1 cellular context compared by ENCODE assay signal in genomic region chr10:24722676-24723385, GRCh38.
A peak's percentile ranks its signal among the peaks of the same experiment; 100 is the strongest.
TF ChIP-seq lines count a peak whose summit lies in the region.

No MANE protein-coding gene starts in this region.

TF ChIP-seq in HepG2, 621 proteins besides CTCF, POLR2A, EP300 and RAD21 (continued from another document and continues in another):
- TF ChIP-seq MAZ (IDR thresholded peaks at IDR 0.05; ENCODE audit: borderline replicate concordance, low read depth, low read length), result peak; percentile 45; the same call in 1 of the 2 replicates
- peak; percentile 55; the same call in 1 of the 2 replicates for TF ChIP-seq MAZ (CRISPR knock-in tag; IDR thresholded peaks at IDR 0.05; ENCODE audit: low read depth)
- TF ChIP-seq ASH2L (IDR thresholded peaks at IDR 0.05; ENCODE audit: insufficient read length, low read depth, low read length), result peak; percentile 77
- TF ChIP-seq, protein P1, sequence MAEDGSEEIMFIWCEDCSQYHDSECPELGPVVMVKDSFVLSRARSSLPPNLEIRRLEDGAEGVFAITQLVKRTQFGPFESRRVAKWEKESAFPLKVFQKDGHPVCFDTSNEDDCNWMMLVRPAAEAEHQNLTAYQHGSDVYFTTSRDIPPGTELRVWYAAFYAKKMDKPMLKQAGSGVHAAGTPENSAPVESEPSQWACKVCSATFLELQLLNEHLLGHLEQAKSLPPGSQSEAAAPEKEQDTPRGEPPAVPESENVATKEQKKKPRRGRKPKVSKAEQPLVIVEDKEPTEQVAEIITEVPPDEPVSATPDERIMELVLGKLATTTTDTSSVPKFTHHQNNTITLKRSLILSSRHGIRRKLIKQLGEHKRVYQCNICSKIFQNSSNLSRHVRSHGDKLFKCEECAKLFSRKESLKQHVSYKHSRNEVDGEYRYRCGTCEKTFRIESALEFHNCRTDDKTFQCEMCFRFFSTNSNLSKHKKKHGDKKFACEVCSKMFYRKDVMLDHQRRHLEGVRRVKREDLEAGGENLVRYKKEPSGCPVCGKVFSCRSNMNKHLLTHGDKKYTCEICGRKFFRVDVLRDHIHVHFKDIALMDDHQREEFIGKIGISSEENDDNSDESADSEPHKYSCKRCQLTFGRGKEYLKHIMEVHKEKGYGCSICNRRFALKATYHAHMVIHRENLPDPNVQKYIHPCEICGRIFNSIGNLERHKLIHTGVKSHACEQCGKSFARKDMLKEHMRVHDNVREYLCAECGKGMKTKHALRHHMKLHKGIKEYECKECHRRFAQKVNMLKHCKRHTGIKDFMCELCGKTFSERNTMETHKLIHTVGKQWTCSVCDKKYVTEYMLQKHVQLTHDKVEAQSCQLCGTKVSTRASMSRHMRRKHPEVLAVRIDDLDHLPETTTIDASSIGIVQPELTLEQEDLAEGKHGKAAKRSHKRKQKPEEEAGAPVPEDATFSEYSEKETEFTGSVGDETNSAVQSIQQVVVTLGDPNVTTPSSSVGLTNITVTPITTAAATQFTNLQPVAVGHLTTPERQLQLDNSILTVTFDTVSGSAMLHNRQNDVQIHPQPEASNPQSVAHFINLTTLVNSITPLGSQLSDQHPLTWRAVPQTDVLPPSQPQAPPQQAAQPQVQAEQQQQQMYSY (CRISPR knock-in tag; IDR thresholded peaks at IDR 0.05), result peak; percentile 29; the same call in 1 of the 2 replicates
- no peak for TF ChIP-seq ZNF75D (CRISPR knock-in tag; IDR thresholded peaks at IDR 0.05; ENCODE audit: borderline replicate concordance)
- TF ChIP-seq, protein P2, sequence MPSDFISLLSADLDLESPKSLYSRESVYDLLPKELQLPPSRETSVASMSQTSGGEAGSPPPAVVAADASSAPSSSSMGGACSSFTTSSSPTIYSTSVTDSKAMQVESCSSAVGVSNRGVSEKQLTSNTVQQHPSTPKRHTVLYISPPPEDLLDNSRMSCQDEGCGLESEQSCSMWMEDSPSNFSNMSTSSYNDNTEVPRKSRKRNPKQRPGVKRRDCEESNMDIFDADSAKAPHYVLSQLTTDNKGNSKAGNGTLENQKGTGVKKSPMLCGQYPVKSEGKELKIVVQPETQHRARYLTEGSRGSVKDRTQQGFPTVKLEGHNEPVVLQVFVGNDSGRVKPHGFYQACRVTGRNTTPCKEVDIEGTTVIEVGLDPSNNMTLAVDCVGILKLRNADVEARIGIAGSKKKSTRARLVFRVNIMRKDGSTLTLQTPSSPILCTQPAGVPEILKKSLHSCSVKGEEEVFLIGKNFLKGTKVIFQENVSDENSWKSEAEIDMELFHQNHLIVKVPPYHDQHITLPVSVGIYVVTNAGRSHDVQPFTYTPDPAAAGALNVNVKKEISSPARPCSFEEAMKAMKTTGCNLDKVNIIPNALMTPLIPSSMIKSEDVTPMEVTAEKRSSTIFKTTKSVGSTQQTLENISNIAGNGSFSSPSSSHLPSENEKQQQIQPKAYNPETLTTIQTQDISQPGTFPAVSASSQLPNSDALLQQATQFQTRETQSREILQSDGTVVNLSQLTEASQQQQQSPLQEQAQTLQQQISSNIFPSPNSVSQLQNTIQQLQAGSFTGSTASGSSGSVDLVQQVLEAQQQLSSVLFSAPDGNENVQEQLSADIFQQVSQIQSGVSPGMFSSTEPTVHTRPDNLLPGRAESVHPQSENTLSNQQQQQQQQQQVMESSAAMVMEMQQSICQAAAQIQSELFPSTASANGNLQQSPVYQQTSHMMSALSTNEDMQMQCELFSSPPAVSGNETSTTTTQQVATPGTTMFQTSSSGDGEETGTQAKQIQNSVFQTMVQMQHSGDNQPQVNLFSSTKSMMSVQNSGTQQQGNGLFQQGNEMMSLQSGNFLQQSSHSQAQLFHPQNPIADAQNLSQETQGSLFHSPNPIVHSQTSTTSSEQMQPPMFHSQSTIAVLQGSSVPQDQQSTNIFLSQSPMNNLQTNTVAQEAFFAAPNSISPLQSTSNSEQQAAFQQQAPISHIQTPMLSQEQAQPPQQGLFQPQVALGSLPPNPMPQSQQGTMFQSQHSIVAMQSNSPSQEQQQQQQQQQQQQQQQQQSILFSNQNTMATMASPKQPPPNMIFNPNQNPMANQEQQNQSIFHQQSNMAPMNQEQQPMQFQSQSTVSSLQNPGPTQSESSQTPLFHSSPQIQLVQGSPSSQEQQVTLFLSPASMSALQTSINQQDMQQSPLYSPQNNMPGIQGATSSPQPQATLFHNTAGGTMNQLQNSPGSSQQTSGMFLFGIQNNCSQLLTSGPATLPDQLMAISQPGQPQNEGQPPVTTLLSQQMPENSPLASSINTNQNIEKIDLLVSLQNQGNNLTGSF (CRISPR knock-in tag; IDR thresholded peaks at IDR 0.05), result 0 out of 2 replicates have a peak, but pooled peaks have one; percentile 28
- TF ChIP-seq KDM2A (CRISPR knock-in tag; IDR thresholded peaks at IDR 0.05; ENCODE audit: borderline replicate concordance, low read depth), result peak; percentile 59
- TF ChIP-seq KLF6 (CRISPR knock-in tag; IDR thresholded peaks at IDR 0.05), result 0 out of 2 replicates have a peak, but pooled peaks have one; percentile 28
- TF ChIP-seq, protein P3, sequence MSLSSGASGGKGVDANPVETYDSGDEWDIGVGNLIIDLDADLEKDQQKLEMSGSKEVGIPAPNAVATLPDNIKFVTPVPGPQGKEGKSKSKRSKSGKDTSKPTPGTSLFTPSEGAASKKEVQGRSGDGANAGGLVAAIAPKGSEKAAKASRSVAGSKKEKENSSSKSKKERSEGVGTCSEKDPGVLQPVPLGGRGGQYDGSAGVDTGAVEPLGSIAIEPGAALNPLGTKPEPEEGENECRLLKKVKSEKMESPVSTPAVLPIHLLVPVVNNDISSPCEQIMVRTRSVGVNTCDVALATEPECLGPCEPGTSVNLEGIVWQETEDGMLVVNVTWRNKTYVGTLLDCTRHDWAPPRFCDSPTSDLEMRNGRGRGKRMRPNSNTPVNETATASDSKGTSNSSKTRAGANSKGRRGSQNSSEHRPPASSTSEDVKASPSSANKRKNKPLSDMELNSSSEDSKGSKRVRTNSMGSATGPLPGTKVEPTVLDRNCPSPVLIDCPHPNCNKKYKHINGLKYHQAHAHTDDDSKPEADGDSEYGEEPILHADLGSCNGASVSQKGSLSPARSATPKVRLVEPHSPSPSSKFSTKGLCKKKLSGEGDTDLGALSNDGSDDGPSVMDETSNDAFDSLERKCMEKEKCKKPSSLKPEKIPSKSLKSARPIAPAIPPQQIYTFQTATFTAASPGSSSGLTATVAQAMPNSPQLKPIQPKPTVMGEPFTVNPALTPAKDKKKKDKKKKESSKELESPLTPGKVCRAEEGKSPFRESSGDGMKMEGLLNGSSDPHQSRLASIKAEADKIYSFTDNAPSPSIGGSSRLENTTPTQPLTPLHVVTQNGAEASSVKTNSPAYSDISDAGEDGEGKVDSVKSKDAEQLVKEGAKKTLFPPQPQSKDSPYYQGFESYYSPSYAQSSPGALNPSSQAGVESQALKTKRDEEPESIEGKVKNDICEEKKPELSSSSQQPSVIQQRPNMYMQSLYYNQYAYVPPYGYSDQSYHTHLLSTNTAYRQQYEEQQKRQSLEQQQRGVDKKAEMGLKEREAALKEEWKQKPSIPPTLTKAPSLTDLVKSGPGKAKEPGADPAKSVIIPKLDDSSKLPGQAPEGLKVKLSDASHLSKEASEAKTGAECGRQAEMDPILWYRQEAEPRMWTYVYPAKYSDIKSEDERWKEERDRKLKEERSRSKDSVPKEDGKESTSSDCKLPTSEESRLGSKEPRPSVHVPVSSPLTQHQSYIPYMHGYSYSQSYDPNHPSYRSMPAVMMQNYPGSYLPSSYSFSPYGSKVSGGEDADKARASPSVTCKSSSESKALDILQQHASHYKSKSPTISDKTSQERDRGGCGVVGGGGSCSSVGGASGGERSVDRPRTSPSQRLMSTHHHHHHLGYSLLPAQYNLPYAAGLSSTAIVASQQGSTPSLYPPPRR (CRISPR knock-in tag; IDR thresholded peaks at IDR 0.05; ENCODE audit: borderline replicate concordance), result 0 out of 2 replicates have a peak, but pooled peaks have one; percentile 18
- 0 out of 2 replicates have a peak, but pooled peaks have one; percentile 27 for TF ChIP-seq ARHGAP35 (CRISPR knock-in tag; IDR thresholded peaks at IDR 0.05; ENCODE audit: borderline replicate concordance)
- no peak for TF ChIP-seq ZNF550 (CRISPR knock-in tag; IDR thresholded peaks at IDR 0.05; ENCODE audit: borderline replicate concordance)
- TF ChIP-seq ZNF296 (CRISPR knock-in tag; conservative IDR thresholded peaks at IDR 0.05), result no peak
- TF ChIP-seq ZNF777 (CRISPR knock-in tag; IDR thresholded peaks at IDR 0.05), result peak; percentile 13; the same call in 1 of the 2 replicates
- no peak for TF ChIP-seq GABPA (IDR thresholded peaks at IDR 0.05; ENCODE audit: low read depth, low read length)
- 0 out of 2 replicates have a peak, but pooled peaks have one; percentile 14 for TF ChIP-seq GABPA (CRISPR knock-in tag; IDR thresholded peaks at IDR 0.05; ENCODE audit: low read depth)
- 0 out of 2 replicates have a peak, but pooled peaks have one; percentile 24 for TF ChIP-seq ZNF281 (CRISPR knock-in tag; IDR thresholded peaks at IDR 0.05; ENCODE audit: borderline replicate concordance)
- TF ChIP-seq ZNF703 (CRISPR knock-in tag; IDR thresholded peaks at IDR 0.05; ENCODE audit: borderline replicate concordance), result peak; percentile 55; the same call in 1 of the 2 replicates
- 0 out of 2 replicates have a peak, but pooled peaks have one; percentile 53 for TF ChIP-seq RNF2 (conservative IDR thresholded peaks at IDR 0.05; ENCODE audit: low read depth)
- peak; percentile 41; the same call in 1 of the 2 replicates for TF ChIP-seq HNF4G (IDR thresholded peaks at IDR 0.05; ENCODE audit: borderline replicate concordance, low read depth, low read length)
- no peak for TF ChIP-seq HNF4G (CRISPR knock-in tag; IDR thresholded peaks at IDR 0.05; ENCODE audit: borderline replicate concordance, low read depth)
- peak; percentile 52 for TF ChIP-seq U2AF1 (optimal IDR thresholded peaks at IDR 0.05; ENCODE audit: low read depth, low read length)
- peak; percentile 75 for TF ChIP-seq UBTF (CRISPR knock-in tag; IDR thresholded peaks at IDR 0.05)
- TF ChIP-seq ZNF687 (CRISPR knock-in tag; IDR thresholded peaks at IDR 0.05), result peak; percentile 59
- no peak for TF ChIP-seq CBFB (CRISPR knock-in tag; IDR thresholded peaks at IDR 0.05)
- TF ChIP-seq ZNF749 (CRISPR knock-in tag; IDR thresholded peaks at IDR 0.05; ENCODE audit: borderline replicate concordance), result 0 out of 2 replicates have a peak, but pooled peaks have one; percentile 23
- TF ChIP-seq MXI1 (IDR thresholded peaks at IDR 0.05; ENCODE audit: borderline replicate concordance, low read depth, low read length), result 0 out of 3 replicates have a peak, but pooled peaks have one; percentile 4
- TF ChIP-seq ZFX (CRISPR knock-in tag; IDR thresholded peaks at IDR 0.05; ENCODE audit: low read depth), result peak; percentile 82
- TF ChIP-seq ZFY (CRISPR knock-in tag; IDR thresholded peaks at IDR 0.05), result peak; percentile 90
- TF ChIP-seq BCL6 (CRISPR knock-in tag; IDR thresholded peaks at IDR 0.05), result peak; percentile 58; the same call in 1 of the 2 replicates
- peak; percentile 79 for TF ChIP-seq POLR2G (IDR thresholded peaks at IDR 0.05; ENCODE audit: low read depth, low read length)
- TF ChIP-seq RBM39 (IDR thresholded peaks at IDR 0.05; ENCODE audit: low read depth, low read length, poor library complexity, severe bottlenecking), result peak; percentile 45
